9 cellular contexts compared by ENCODE assay signal in the genomic region with DNA sequence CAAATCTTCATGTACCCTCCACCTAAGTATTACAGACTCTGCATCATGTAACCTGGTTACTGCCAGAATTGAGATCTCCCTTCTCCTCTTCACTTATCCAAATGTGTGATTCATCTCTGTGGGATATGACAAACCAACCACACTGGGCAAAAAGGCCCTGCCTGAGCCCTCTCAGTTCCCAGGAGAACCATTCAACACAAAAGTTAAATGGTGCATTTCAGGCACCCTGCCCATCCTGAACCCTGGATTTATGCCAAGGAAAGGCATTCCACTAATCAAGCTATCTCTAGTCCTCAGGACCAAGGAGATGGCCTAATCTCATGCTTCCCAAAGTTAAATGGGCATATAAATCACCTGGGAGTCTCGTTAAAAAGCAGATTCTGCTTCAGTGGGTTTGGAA.
DNase-seq lines count a peak whose midpoint lies in the region; ATAC-seq and TF ChIP-seq lines count a peak whose summit lies in the region.
"Had no signal": no experiment of that assay in that cellular context is flagged by ENCODE, and none has a peak within 500 bp of the region (broad histone marks: within the 10 kb centered on the region; RNA-seq: fewer than 3 reads in every experiment).

No MANE protein-coding gene starts in this region.

- BruUV-seq in PC-3 (replicated peaks; lab: Mats Ljungman, UMichigan) (no TSS peak), OCI-LY7 (replicated peaks; lab: Mats Ljungman, UMichigan) (no TSS peak)

- H3K36me3 ChIP-seq in PC-3 (ENCODE audit: low read depth, low read length) (no peaks in the 10 kb centered on the region), neuronal stem cell (replicated peaks in 1 of 2; ENCODE audit: control insufficient read depth in 2 of 2, insufficient read depth in 2 of 2, low read length in 2 of 2) (no peaks in the 10 kb centered on the region), OCI-LY7 (ENCODE audit: insufficient read depth, low read length) (no peaks in the 10 kb centered on the region)

- WGBS in neuronal stem cell (ENCODE audit: extremely low coverage in 2 of 2, insufficient read length in 2 of 2, insufficient replicate concordance in 1 of 2), 2 donors = no CpG with 5 or more reads among the region's 1 CpG

- H3K9ac ChIP-seq in PC-3 (ENCODE audit: low read length) (peak overlapping the region; percentile 4; the same call in 1 of the 2 replicates), neuronal stem cell (ENCODE audit: low read depth, low read length, poor library complexity) (no peak overlapping the region)

- H4K91ac ChIP-seq in neuronal stem cell (ENCODE audit: low read depth, low read length, poor library complexity) = no peak overlapping the region

- H3K79me2 ChIP-seq in PC-3 (ENCODE audit: low read length) = no peaks in the 10 kb centered on the region
- H3K79me2 ChIP-seq in OCI-LY7 (ENCODE audit: insufficient read depth, low read depth, low read length) = no peaks in the 10 kb centered on the region

- intact Hi-C loops in PC-3 (cut with micrococcal nuclease) (loop anchor here (1.0 to 5.0 kb wide), 3 partner anchors 15 to 159 kb away; no protein-coding TSS in a partner anchor), OCI-LY7 (cut with micrococcal nuclease; ENCODE audit: unreplicated experiment) (no loop called here)

- H3K4me2 ChIP-seq in PC-3 (ENCODE audit: low read length) (peak overlapping the region; percentile 42), neuronal stem cell (ENCODE audit: insufficient read depth, low read length, poor library complexity, severe bottlenecking) (no peak overlapping the region), OCI-LY7 (ENCODE audit: low read length) (no peak overlapping the region)

- H3K14ac ChIP-seq in neuronal stem cell (ENCODE audit: low read length) = no peak overlapping the region

- H4K20me1 ChIP-seq in PC-3 (ENCODE audit: low read length) (no peaks in the 10 kb centered on the region), OCI-LY7 (ENCODE audit: insufficient read depth, low read length) (no peaks in the 10 kb centered on the region)

- no peaks in the 10 kb centered on the region for H3K9me2 ChIP-seq in PC-3 (replicated peaks; ENCODE audit: low read length)
- no peaks in the 10 kb centered on the region for H3K9me2 ChIP-seq in OCI-LY7 (ENCODE audit: insufficient read depth, low read length)

- H3K18ac ChIP-seq in neuronal stem cell (ENCODE audit: low read length) = no peak overlapping the region

- no peak for TF ChIP-seq CTCF in AG04449 (IDR thresholded peaks at IDR 0.05; ENCODE audit: insufficient read depth, low read length, missing control alignments)
- TF ChIP-seq CTCF in PC-3 (conservative IDR thresholded peaks at IDR 0.05; ENCODE audit: low read depth, low read length) = no peak
- no peak for TF ChIP-seq CTCF in fibroblast of pulmonary artery (IDR thresholded peaks at IDR 0.05; ENCODE audit: low read length, missing control alignments)
- TF ChIP-seq CTCF in OCI-LY7 (conservative IDR thresholded peaks at IDR 0.05; ENCODE audit: low read length) = no peak

- no peak overlapping the region for H3K23ac ChIP-seq in neuronal stem cell (ENCODE audit: low read depth, low read length, poor library complexity)

- CTCF ChIA-PET in AG04449 (lab: Yijun Ruan, JAX) (no interaction called here), PC-3 (lab: Charles Lee) (no interaction called here), OCI-LY7 (lab: Charles Lee; ENCODE audit: unreplicated experiment) (no interaction called here)

- H4K8ac ChIP-seq in neuronal stem cell (ENCODE audit: low read depth, low read length) = no peak overlapping the region

- H3K79me1 ChIP-seq in neuronal stem cell (ENCODE audit: low read depth, low read length) = no peaks in the 10 kb centered on the region

- DNase-seq in AG04449 (ENCODE audit: low read depth, low spot score) (peak; percentile 64), GM03348 (ENCODE audit: low spot score) (peak; percentile 83), PC-3 (peak; percentile 98), fibroblast of pulmonary artery (ENCODE audit: low read depth) (peak; percentile 87), neuronal stem cell (ENCODE audit: low spot score) (no peak), OCI-LY7 (ENCODE audit: low spot score) (no peak)
- DNase-seq: NCI-H2081 had no signal

- no peak overlapping the region for H2AK5ac ChIP-seq in neuronal stem cell (ENCODE audit: low read depth, low read length)

- H3K27ac ChIP-seq in PC-3 (ENCODE audit: low read length) (peak overlapping the region; percentile 76), neuronal stem cell (replicated peaks; ENCODE audit: low read length) (no peak overlapping the region), OCI-LY7 (ENCODE audit: low read depth, low read length, poor library complexity, severe bottlenecking) (no peak overlapping the region)

- H3K9me3 ChIP-seq in PC-3 (ENCODE audit: low read length) (no peaks in the 10 kb centered on the region), neuronal stem cell (replicated peaks in 1 of 2; ENCODE audit: control insufficient read depth in 2 of 2, insufficient read depth in 1 of 2, low read depth in 1 of 2, low read length in 2 of 2) (no peaks in the 10 kb centered on the region), OCI-LY7 (ENCODE audit: low read length) (no peaks in the 10 kb centered on the region)

- H2AFZ ChIP-seq in PC-3 (ENCODE audit: low read length) (no peak overlapping the region), neuronal stem cell (ENCODE audit: low read length) (no peak overlapping the region), OCI-LY7 (ENCODE audit: low read length) (no peak overlapping the region)

- ATAC-seq in PC-3 (peak; percentile 76), GM18861 (IDR thresholded peaks at IDR 0.05; ENCODE audit: unreplicated experiment) (no peak), GM19351 (IDR thresholded peaks at IDR 0.05; ENCODE audit: unreplicated experiment) (no peak)

- POLR2A ChIA-PET in AG04449 (lab: Yijun Ruan, JAX) (no interaction called here), PC-3 (lab: Charles Lee; ENCODE audit: unreplicated experiment) (no interaction called here), OCI-LY7 (lab: Charles Lee) (no interaction called here)

- H2BK15ac ChIP-seq in neuronal stem cell (ENCODE audit: low read length) = no peak overlapping the region

- no peak overlapping the region for H3K4ac ChIP-seq in neuronal stem cell (ENCODE audit: low read length)

- H3F3A ChIP-seq in PC-3 (ENCODE audit: low read length, unreplicated experiment) = peaks cover 11% of the 10 kb centered on the region

- H3K4me1 ChIP-seq in PC-3 (ENCODE audit: insufficient read depth, low read length) (peaks cover 80% of the 10 kb centered on the region), neuronal stem cell (ENCODE audit: control insufficient read depth in 2 of 2, insufficient read depth in 1 of 2, low read depth in 1 of 2, low read length in 2 of 2) (peaks cover 0 to 16% of the 10 kb centered on the region in 2 donors), OCI-LY7 (ENCODE audit: insufficient read depth, low read length, poor library complexity, severe bottlenecking) (no peaks in the 10 kb centered on the region)

- no peaks in the 10 kb centered on the region for H3K27me3 ChIP-seq in PC-3 (ENCODE audit: low read length)
- no peaks in the 10 kb centered on the region for H3K27me3 ChIP-seq in neuronal stem cell (ENCODE audit: control insufficient read depth in 3 of 3, insufficient read depth in 3 of 3, low read depth in 1 of 3, low read length in 3 of 3)

- H2BK5ac ChIP-seq in neuronal stem cell (ENCODE audit: low read length) = no peak overlapping the region

- no peak overlapping the region for H2BK12ac ChIP-seq in neuronal stem cell (ENCODE audit: low read length)

- H3K4me3 ChIP-seq in AG04449 (ENCODE audit: low read depth, low read length) = no peak overlapping the region
- H3K4me3 ChIP-seq in PC-3 (ENCODE audit: low read length) = no peak overlapping the region
- no peak overlapping the region for H3K4me3 ChIP-seq in fibroblast of pulmonary artery (replicated peaks; ENCODE audit: low read depth, low read length)
- H3K4me3 ChIP-seq in neuronal stem cell (ENCODE audit: low read length in 2 of 2) = no peak overlapping the region
- no peak overlapping the region for H3K4me3 ChIP-seq in OCI-LY7 (ENCODE audit: low read depth, low read length, poor library complexity, severe bottlenecking)

- no peak overlapping the region for H2BK120ac ChIP-seq in neuronal stem cell (ENCODE audit: low read depth, low read length)

Comparison
In these comparisons a context has a peak if more than half of its experiments do, and no peak if none do; other contexts are left out.
1. DNase-seq: peak in AG04449 (single experiment), GM03348 (single experiment), PC-3 (single experiment) and fibroblast of pulmonary artery (single experiment); none in neuronal stem cell (single experiment) and OCI-LY7 (single experiment).